ENCODE assay signal across 25 cellular contexts in the genomic region with DNA sequence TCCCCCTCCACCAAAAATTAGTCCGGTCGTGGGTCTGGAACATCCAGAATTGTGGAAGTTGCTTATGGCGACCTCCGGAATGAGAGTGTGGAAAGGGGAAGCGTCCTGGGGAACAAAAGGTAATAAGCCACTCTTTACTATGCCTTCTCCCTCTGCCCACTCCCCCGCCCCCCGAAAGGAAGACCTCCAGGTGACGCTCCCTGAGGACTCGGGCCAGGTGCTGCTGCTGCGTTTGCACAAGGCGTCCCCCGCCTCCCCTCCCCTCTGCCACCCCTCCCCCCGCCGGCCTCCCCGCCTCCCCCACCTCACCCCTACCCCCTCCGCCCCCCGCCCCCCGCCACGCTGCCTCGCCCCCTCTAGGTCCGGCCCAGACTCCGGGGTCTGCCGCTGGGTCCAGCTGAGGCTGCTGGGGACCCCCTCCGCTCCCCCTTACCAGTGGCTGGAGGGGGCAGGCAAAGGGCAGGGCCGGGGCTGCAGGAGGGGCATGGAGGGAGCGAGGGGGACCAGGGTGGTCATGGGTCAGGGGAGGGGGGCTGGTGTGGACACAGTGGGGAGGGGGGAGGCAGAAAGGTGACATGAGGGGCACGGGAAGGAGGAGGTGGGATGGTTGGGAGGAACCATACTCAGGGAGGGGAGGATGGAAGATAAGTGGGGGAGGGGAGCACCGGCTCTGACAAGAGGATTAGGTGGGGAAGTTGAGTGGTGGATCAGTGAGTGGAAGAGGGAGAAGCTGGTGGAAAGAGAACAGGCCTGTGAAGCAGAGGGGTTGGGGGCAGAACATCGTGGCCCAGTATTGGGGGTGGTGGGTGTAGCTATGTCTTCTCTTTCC. TPM values are rescaled to one million over a fixed set of nuclear protein-coding genes. Genes with fewer than 3 reads are reported as not detected.
DNase-seq lines count a peak whose midpoint lies in the region; ATAC-seq and TF ChIP-seq lines count a peak whose summit lies in the region.
"Had no signal": no experiment of that assay in that cellular context is flagged by ENCODE, and none has a peak within 500 bp of the region (broad histone marks: within the 10 kb centered on the region; RNA-seq: fewer than 3 reads in every experiment).

No MANE protein-coding gene starts in this region.

- TF ChIP-seq CTCF in spleen (IDR thresholded peaks at IDR 0.05 in 8 of 11, conservative IDR thresholded peaks at IDR 0.05 in 3 of 11): no peak

- TF ChIP-seq POLR2A in spleen (IDR thresholded peaks at IDR 0.05): no peak

- no peak for ATAC-seq in HG03565 (IDR thresholded peaks at IDR 0.05; ENCODE audit: unreplicated experiment)
- ATAC-seq in GM19023 (IDR thresholded peaks at IDR 0.05; ENCODE audit: unreplicated experiment): no peak
- ATAC-seq: activated T-helper 17 cell treated with anti-CD3 and anti-CD28 coated beads, Interleukin-2, amount 50 U/mL, for 72 hours had no signal

- no peak overlapping the region for H3K9ac ChIP-seq in iPS-18a (ENCODE audit: low read length)
- H3K9ac ChIP-seq: BLaER1, KMS-11 had no signal

- H3K9me3 ChIP-seq in iPS-18a (ENCODE audit: control insufficient read depth, low read depth, low read length): no peaks in the 10 kb centered on the region
- H3K9me3 ChIP-seq in spleen: no peaks in the 10 kb centered on the region
- H3K9me3 ChIP-seq: BLaER1, SJCRH30, upper lobe of left lung had no signal

- H3K4me1 ChIP-seq in iPS-18a (ENCODE audit: control insufficient read depth, low read depth, low read length): peaks cover 23% of the 10 kb centered on the region
- peaks cover 0 to 23% (median under 1%) of the 10 kb centered on the region in 6 donors for H3K4me1 ChIP-seq in spleen
- H3K4me1 ChIP-seq: SJCRH30 had no signal

- intact Hi-C loops in spleen (cut with DNase I; ENCODE audit: low total_unique reads): no loop called here

- no peaks in the 10 kb centered on the region for H3K36me3 ChIP-seq in iPS-18a (ENCODE audit: control insufficient read depth, low read depth, low read length)
- H3K36me3 ChIP-seq in spleen: no peaks in the 10 kb centered on the region
- H3K36me3 ChIP-seq: BLaER1, SJCRH30, upper lobe of left lung had no signal

- H3K27ac ChIP-seq in iPS-18a (ENCODE audit: low read length): no peak overlapping the region
- H3K27ac ChIP-seq in spleen: no peak overlapping the region
- H3K27ac ChIP-seq: BLaER1, HL-60, KMS-11, SJCRH30, upper lobe of left lung had no signal

- H3K27me3 ChIP-seq in iPS-18a (ENCODE audit: control insufficient read depth, insufficient read depth, low read length) (peaks cover 68% of the 10 kb centered on the region), spleen (replicated peaks in 1 of 7) (peaks cover 0 to 77% (median 56%) of the 10 kb centered on the region in 7 donors)

- DNase-seq in NCI-H748 (lab: John Stamatoyannopoulos, UW; ENCODE audit: unreplicated experiment) (peak; percentile 47), NCI-H748 treated with DMSO at 0.1 percent for 48 hours (lab: John Stamatoyannopoulos, UW) (no peak), spleen (peak; percentile 36)
- DNase-seq: 8988T; activated CD4-positive, CD25-positive, alpha-beta regulatory T cell treated with anti-CD3 and anti-CD28 coated beads, Interleukin-2, amount 50 U/mL, for 72 hours; effector memory CD4-positive, alpha-beta T cell; GF-D8; kidney glomerular epithelial cell; midbrain; NCI-H1048; NCI-H2029 treated with DMSO at 0.1 percent for 48 hours; OCI-M1; SJCRH30; stimulated activated CD4-positive, alpha-beta T cell treated with anti-CD3 and anti-CD28 coated beads, Interleukin-15, amount 100 ng/mL, for 24 hours; stimulated activated naive CD4-positive, alpha-beta T cell; upper lobe of left lung had no signal

- WGBS in spleen, 5 donors: 7 to 25% (median 10%) methylated on average over 14 to 27 of the region's 29 CpGs

- peak overlapping the region; percentile 55 for H3K4me3 ChIP-seq in iPS-18a (ENCODE audit: low read length)
- H3K4me3 ChIP-seq in spleen: no peak overlapping the region
- H3K4me3 ChIP-seq: BLaER1, SJCRH30, upper lobe of left lung had no signal

RNA-seq across cellular contexts. Expression of gene ALOX12B, which starts 23.5 kb away (rescaled TPM):
- total RNA-seq in spleen: 1 to 10 TPM in 2 of 7 donors, under 1 TPM in 1, not detected in 4; 0.47 to 1.3 (median 1.0) TPM
- under 1 TPM; 0.80 to 0.89 (median 0.83) TPM for polyA plus RNA-seq in spleen
- total RNA-seq: SJCRH30; T-helper 2 cell treated with Interferon-gamma antibody and Interleukin-4, amounts not matched to agents 100 ng/mL and 5 ng/mL, for 36 hours; upper lobe of left lung had no signal

RNA-seq across cellular contexts. Expression of gene ALOX15B, which starts 25.1 kb away (rescaled TPM):
- 1 to 10 TPM in 5 of 7 donors, under 1 TPM in 2; 0.13 to 6.2 (median 2.8) TPM for total RNA-seq in spleen
- polyA plus RNA-seq in spleen: 1 to 10 TPM; 1.0 to 7.8 (median 2.7) TPM
- total RNA-seq: NCI-H460; SJCRH30; T-helper 2 cell treated with Interferon-gamma antibody and Interleukin-4, amounts not matched to agents 100 ng/mL and 5 ng/mL, for 36 hours had no signal

RNA-seq across cellular contexts. Expression of gene ALOXE3, which starts 54.3 kb away (rescaled TPM):
- total RNA-seq in spleen: not detected
- polyA plus RNA-seq in spleen: under 1 TPM in 1 of 3 donors, not detected in 2; 0.03 TPM
- total RNA-seq: NCI-H460; SJCRH30; T-helper 2 cell treated with Interferon-gamma antibody and Interleukin-4, amounts not matched to agents 100 ng/mL and 5 ng/mL, for 36 hours; upper lobe of left lung had no signal

RNA-seq across cellular contexts. Expression of gene HES7, which starts 59.9 kb away (rescaled TPM):
- total RNA-seq in spleen: under 1 TPM in 2 of 7 donors, not detected in 5; 0.41 to 0.67 TPM
- under 1 TPM; 0.04 to 0.53 (median 0.32) TPM for polyA plus RNA-seq in spleen
